ENCODE assay signal across 12 cellular contexts in the genomic region with DNA sequence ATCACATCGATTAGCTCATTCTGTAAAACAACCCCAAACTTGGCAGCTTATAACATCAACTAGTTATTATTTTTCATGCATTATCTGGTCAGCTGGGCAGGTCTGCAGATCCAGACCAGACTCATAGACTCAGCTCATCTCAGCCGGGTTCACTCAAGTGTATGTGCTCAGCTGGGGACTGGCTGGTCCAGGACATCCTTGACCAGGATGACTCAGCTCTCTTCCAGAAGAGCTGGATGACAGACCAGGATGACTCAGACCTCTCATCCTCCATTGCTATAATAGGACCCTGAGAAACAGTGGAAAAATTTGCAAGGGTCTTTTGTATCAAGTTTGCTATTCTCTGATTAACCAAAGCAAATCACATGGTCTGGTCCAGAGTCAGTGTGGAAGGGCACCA.
A peak's percentile ranks its signal among the peaks of the same experiment; 100 is the strongest.
DNase-seq lines count a peak whose midpoint lies in the region; ATAC-seq lines count a peak whose summit lies in the region.
"Had no signal": no experiment of that assay in that cellular context is flagged by ENCODE, and none has a peak within 500 bp of the region (broad histone marks: within the 10 kb centered on the region; RNA-seq: fewer than 3 reads in every experiment).

No MANE protein-coding gene starts in this region.

- H3K4me1 ChIP-seq in trophoblast cell (ENCODE audit: control insufficient read depth in 1 of 2, insufficient read depth in 2 of 2, low read length in 2 of 2): no peaks in the 10 kb centered on the region

- no peak overlapping the region for H3K4me3 ChIP-seq in trophoblast cell (ENCODE audit: low read depth, low read length)
- H3K4me3 ChIP-seq: GM12878, smooth muscle cell had no signal

- no peak overlapping the region for H3K9ac ChIP-seq in trophoblast cell (ENCODE audit: low read length)

- WGBS in trophoblast cell (ENCODE audit: extremely low coverage, insufficient coverage, insufficient read length): no CpG with 5 or more reads among the region's 2 CpGs

- H3K36me3 ChIP-seq in trophoblast cell (ENCODE audit: control insufficient read depth in 1 of 2, insufficient read depth in 2 of 2, low read length in 2 of 2): no peaks in the 10 kb centered on the region

- no peak overlapping the region for H4K91ac ChIP-seq in trophoblast cell (ENCODE audit: low read depth, low read length)

- H3K18ac ChIP-seq in trophoblast cell (ENCODE audit: low read length): no peak overlapping the region

- H3K79me1 ChIP-seq in trophoblast cell (ENCODE audit: low read length): no peaks in the 10 kb centered on the region

- no peaks in the 10 kb centered on the region for H3K79me2 ChIP-seq in trophoblast cell (ENCODE audit: control insufficient read depth, insufficient read depth, low read length, poor library complexity)

- H2AK5ac ChIP-seq in trophoblast cell (ENCODE audit: low read length): no peak overlapping the region

- no peak overlapping the region for H3K4ac ChIP-seq in trophoblast cell (ENCODE audit: low read depth, low read length)

- no peak overlapping the region for H3K27ac ChIP-seq in trophoblast cell (ENCODE audit: low read depth, low read length)

- DNase-seq in GM04504 (ENCODE audit: low read depth) (peak; percentile 78), NCI-H460 (ENCODE audit: extremely low read depth, low read depth) (peak; percentile 49), dermis microvascular lymphatic vessel endothelial cell (ENCODE audit: low read depth in 2 of 2) (peak; percentile 10 to 86), non-pigmented ciliary epithelial cell (ENCODE audit: low read depth) (peak; percentile 80), trophoblast cell (no peak)
- no peak for DNase-seq in activated CD8-positive, alpha-beta memory T cell treated with anti-CD3 and anti-CD28 coated beads, Interleukin-2, amount 50 U/mL, for 48 hours
- no peak for DNase-seq in activated T-cell treated with anti-CD3 and anti-CD28 coated beads, Interleukin-2, amount 50 U/mL, for 1 hour
- DNase-seq: activated naive CD8-positive, alpha-beta T cell treated with anti-CD3 and anti-CD28 coated beads, Interleukin-2, amount 10 ng/mL, durations not matched to agents 7 days and 5 days; NCI-H1092 treated with DMSO at 0.1 percent for 48 hours had no signal

- no peak overlapping the region for H3K4me2 ChIP-seq in trophoblast cell (ENCODE audit: low read length)
- H3K4me2 ChIP-seq: smooth muscle cell had no signal

- no peaks in the 10 kb centered on the region for H3K9me3 ChIP-seq in trophoblast cell (ENCODE audit: insufficient read depth, low read depth, low read length)

- no peak overlapping the region for H4K12ac ChIP-seq in trophoblast cell (ENCODE audit: low read depth, low read length)

- no peak for ATAC-seq in HG03520 (IDR thresholded peaks at IDR 0.05; ENCODE audit: unreplicated experiment)

- H3K27me3 ChIP-seq in trophoblast cell (ENCODE audit: insufficient read depth, low read length): no peaks in the 10 kb centered on the region

- H2AFZ ChIP-seq in trophoblast cell (ENCODE audit: insufficient read depth, low read length, poor library complexity): no peak overlapping the region

- no peak overlapping the region for H2BK120ac ChIP-seq in trophoblast cell (ENCODE audit: insufficient read depth, low read length, poor library complexity)

- no peak overlapping the region for H4K8ac ChIP-seq in trophoblast cell (ENCODE audit: low read depth, low read length)

- H3K23ac ChIP-seq in trophoblast cell (ENCODE audit: low read length): no peak overlapping the region

- no peak overlapping the region for H3K14ac ChIP-seq in trophoblast cell (ENCODE audit: low read length)

- H2BK5ac ChIP-seq in trophoblast cell (ENCODE audit: low read depth, low read length, poor library complexity): no peak overlapping the region

- no peak overlapping the region for H2BK12ac ChIP-seq in trophoblast cell (ENCODE audit: low read length)

Comparison
In these comparisons a context has a peak if more than half of its experiments do, and no peak if none do; other contexts are left out.
1. DNase-seq: peak in GM04504 (single experiment), NCI-H460 (single experiment), dermis microvascular lymphatic vessel endothelial cell (2 of 2) and non-pigmented ciliary epithelial cell (single experiment); none in activated CD8-positive, alpha-beta memory T cell treated with anti-CD3 and anti-CD28 coated beads, Interleukin-2, amount 50 U/mL, for 48 hours (single experiment), activated T-cell treated with anti-CD3 and anti-CD28 coated beads, Interleukin-2, amount 50 U/mL, for 1 hour (single experiment) and trophoblast cell (0 of 2).